ENCODE assay signal across 1 cellular context in genomic region chr6:169725270-169726048, GRCh38.
A peak's percentile ranks its signal among the peaks of the same experiment; 100 is the strongest.
TF ChIP-seq lines count a peak whose summit lies in the region.

No MANE protein-coding gene starts in this region.

TF ChIP-seq in HepG2, 621 proteins besides CTCF, POLR2A, EP300 and RAD21 (continued from another document and continues in another):
- TF ChIP-seq ATF1 (CRISPR knock-in tag; IDR thresholded peaks at IDR 0.05), result peak; percentile 82
- TF ChIP-seq MTF2 (CRISPR knock-in tag; IDR thresholded peaks at IDR 0.05; ENCODE audit: borderline replicate concordance), result no peak
- peak; percentile 92 for TF ChIP-seq MED1 (CRISPR knock-in tag; IDR thresholded peaks at IDR 0.05)
- 0 out of 2 replicates have a peak, but pooled peaks have one; percentile 44 for TF ChIP-seq ZNF567 (CRISPR knock-in tag; IDR thresholded peaks at IDR 0.05; ENCODE audit: borderline replicate concordance)
- TF ChIP-seq NONO (IDR thresholded peaks at IDR 0.05), result no peak
- TF ChIP-seq NONO (CRISPR knock-in tag; conservative IDR thresholded peaks at IDR 0.05), result 0 out of 2 replicates have a peak, but pooled peaks have one; percentile 38
- no peak for TF ChIP-seq BRD4 (CRISPR knock-in tag; IDR thresholded peaks at IDR 0.05)
- no peak; the same call in none of the 2 replicates for TF ChIP-seq MXD4 (CRISPR knock-in tag; IDR thresholded peaks at IDR 0.05)
- TF ChIP-seq ZFYVE20 (CRISPR knock-in tag; IDR thresholded peaks at IDR 0.05; ENCODE audit: borderline replicate concordance, low read depth), result no peak
- no peak for TF ChIP-seq DNMT1 (CRISPR knock-in tag; IDR thresholded peaks at IDR 0.05)
- peak; percentile 17 for TF ChIP-seq ZFY (CRISPR knock-in tag; IDR thresholded peaks at IDR 0.05)
- TF ChIP-seq RERE (CRISPR knock-in tag; IDR thresholded peaks at IDR 0.05; ENCODE audit: low read depth), result peak; percentile 67; the same call in 1 of the 2 replicates
- TF ChIP-seq PAX8 (CRISPR knock-in tag; IDR thresholded peaks at IDR 0.05; ENCODE audit: borderline replicate concordance), result no peak
- TF ChIP-seq FOXP4 (CRISPR knock-in tag; IDR thresholded peaks at IDR 0.05), result peak; percentile 93
- TF ChIP-seq ZNF335 (CRISPR knock-in tag; IDR thresholded peaks at IDR 0.05), result peak; percentile 17; the same call in 1 of the 2 replicates
- TF ChIP-seq UBTF (CRISPR knock-in tag; IDR thresholded peaks at IDR 0.05), result no peak; the same call in 1 of the 2 replicates
- no peak for TF ChIP-seq HCFC1 (IDR thresholded peaks at IDR 0.05; ENCODE audit: low read depth, low read length)
- TF ChIP-seq ELF1 (CRISPR knock-in tag; IDR thresholded peaks at IDR 0.05), result no peak; the same call in 1 of the 2 replicates
- TF ChIP-seq KLF15 (CRISPR knock-in tag; IDR thresholded peaks at IDR 0.05; ENCODE audit: borderline replicate concordance), result no peak
- no peak; the same call in none of the 2 replicates for TF ChIP-seq PRDM15 (CRISPR knock-in tag; IDR thresholded peaks at IDR 0.05)
- TF ChIP-seq DDIT3 (CRISPR knock-in tag; IDR thresholded peaks at IDR 0.05), result no peak
- TF ChIP-seq ZNF235 (CRISPR knock-in tag; IDR thresholded peaks at IDR 0.05; ENCODE audit: borderline replicate concordance), result no peak; the same call in 1 of the 2 replicates
- 0 out of 2 replicates have a peak, but pooled peaks have one; percentile 26 for TF ChIP-seq THAP9 (CRISPR knock-in tag; IDR thresholded peaks at IDR 0.05; ENCODE audit: borderline replicate concordance)
- no peak for TF ChIP-seq MEIS1 (CRISPR knock-in tag; IDR thresholded peaks at IDR 0.05; ENCODE audit: borderline replicate concordance)
- peak; percentile 74; the same call in 1 of the 2 replicates for TF ChIP-seq MIER2 (CRISPR knock-in tag; IDR thresholded peaks at IDR 0.05)
- TF ChIP-seq ZNF644 (CRISPR knock-in tag; IDR thresholded peaks at IDR 0.05; ENCODE audit: low read depth), result peak; percentile 82
- no peak for TF ChIP-seq KLF13 (CRISPR knock-in tag; IDR thresholded peaks at IDR 0.05)
- no peak for TF ChIP-seq ZBTB10 (CRISPR knock-in tag; IDR thresholded peaks at IDR 0.05; ENCODE audit: borderline replicate concordance)
- no peak for TF ChIP-seq ZNF33B (CRISPR knock-in tag; IDR thresholded peaks at IDR 0.05)
- TF ChIP-seq RFXANK (CRISPR knock-in tag; IDR thresholded peaks at IDR 0.05), result no peak
- TF ChIP-seq ZNF326 (CRISPR knock-in tag; IDR thresholded peaks at IDR 0.05; ENCODE audit: borderline replicate concordance), result no peak
- TF ChIP-seq TFE3 (CRISPR knock-in tag; IDR thresholded peaks at IDR 0.05), result peak; percentile 56; the same call in 1 of the 2 replicates
- TF ChIP-seq ZFP62 (CRISPR knock-in tag; IDR thresholded peaks at IDR 0.05), result no peak
- no peak for TF ChIP-seq ZNF354B (CRISPR knock-in tag; IDR thresholded peaks at IDR 0.05)
- TF ChIP-seq SSRP1 (CRISPR knock-in tag; IDR thresholded peaks at IDR 0.05), result 0 out of 2 replicates have a peak, but pooled peaks have one; percentile 45
- TF ChIP-seq ZNF580 (CRISPR knock-in tag; IDR thresholded peaks at IDR 0.05; ENCODE audit: borderline replicate concordance, low read depth), result no peak; the same call in 1 of the 2 replicates
- peak; percentile 70 for TF ChIP-seq KDM5A (IDR thresholded peaks at IDR 0.05; ENCODE audit: borderline replicate concordance, low read length)
